19 cellular contexts compared by ENCODE assay signal in genomic region chr5:175815126-175815913, GRCh38. TPM values are rescaled to one million over a fixed set of nuclear protein-coding genes. Genes with fewer than 3 reads are reported as not detected.
"Had no signal": no experiment of that assay in that cellular context is flagged by ENCODE, and none has a peak within 500 bp of the region (broad histone marks: within the 10 kb centered on the region; RNA-seq: fewer than 3 reads in every experiment).

No MANE protein-coding gene starts in this region.

- H3K27me3 ChIP-seq: hepatocyte had no signal

- H3K36me3 ChIP-seq: neutrophil, suprapubic skin had no signal

- H3K4me2 ChIP-seq: hepatocyte had no signal

- H3K79me2 ChIP-seq: hepatocyte had no signal

- H3K4me3 ChIP-seq: hepatocyte, mucosa of descending colon, skin epidermis, suprapubic skin had no signal

- FAIRE-seq: colon, endometrium, keratinocyte had no signal

- H3K27ac ChIP-seq: hepatocyte, neutrophil, skin epidermis, suprapubic skin had no signal

- H3K9me3 ChIP-seq: mucosa of descending colon, neutrophil, suprapubic skin had no signal

- DNase-seq: activated CD4-positive, alpha-beta memory T cell treated with anti-CD3 and anti-CD28 coated beads for 36 hours; activated CD4-positive, alpha-beta T cell treated with anti-CD3 and anti-CD28 coated beads for 36 hours; activated naive CD4-positive, alpha-beta T cell treated with anti-CD3 and anti-CD28 coated beads, Interleukin-2, amount 10 ng/mL, durations not matched to agents 7 days and 5 days; activated T-cell treated with anti-CD3 and anti-CD28 coated beads, Interleukin-2, amount 50 U/mL, for 24 hours; mucosa of descending colon; naive thymus-derived CD8-positive, alpha-beta T cell had no signal

- H2AFZ ChIP-seq: hepatocyte had no signal

- ATAC-seq: activated CD4-positive, alpha-beta T cell treated with anti-CD3 and anti-CD28 coated beads for 36 hours; left lobe of liver; mucosa of descending colon; naive thymus-derived CD8-positive, alpha-beta T cell had no signal

- H3K4me1 ChIP-seq: suprapubic skin had no signal

RNA-seq across cellular contexts. Expression of gene CPLX2, which starts 56.1 kb away (rescaled TPM):
- total RNA-seq: activated CD4-positive, alpha-beta memory T cell treated with anti-CD3 and anti-CD28 coated beads for 36 hours; activated CD4-positive, alpha-beta T cell treated with anti-CD3 and anti-CD28 coated beads for 36 hours; cardiac septum; esophagus mucosa; fibroblast of villous mesenchyme; glomerular endothelial cell; left lobe of liver; naive thymus-derived CD8-positive, alpha-beta T cell; renal cortical epithelial cell; suprapubic skin had no signal
- polyA plus RNA-seq: keratinocyte; naive thymus-derived CD8-positive, alpha-beta T cell had no signal
